In the genomic region with DNA sequence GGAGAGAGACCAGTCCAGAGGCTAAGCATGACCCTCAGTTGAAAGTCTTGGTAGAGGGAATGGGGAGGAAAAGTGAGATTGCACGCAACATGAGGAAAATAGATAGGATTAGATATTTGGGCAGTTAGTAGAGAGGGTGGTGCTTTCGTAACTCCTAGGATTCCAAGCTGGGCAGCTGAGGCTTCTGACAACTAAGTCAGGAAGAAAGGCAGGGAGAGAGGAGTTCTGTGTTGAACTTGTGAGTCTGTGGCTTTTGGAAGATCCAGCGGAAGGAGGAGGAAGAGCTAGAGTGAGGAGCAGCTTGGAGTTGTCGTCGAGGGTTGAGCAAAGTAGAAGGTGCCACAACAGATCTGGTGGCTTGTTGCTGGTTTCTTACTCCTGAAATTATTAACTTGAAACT, we compare ENCODE assay signal across 1 cellular context.
TF ChIP-seq lines count a peak whose summit lies in the region.

No MANE protein-coding gene starts in this region.

TF ChIP-seq in WTC11, 78 proteins besides CTCF, POLR2A, EP300 and RAD21 (continued from another document):
- TF ChIP-seq IRF2 (CRISPR knock-in tag; IDR thresholded peaks at IDR 0.05; ENCODE audit: borderline replicate concordance, low read depth) (no peak), GRHL2 (CRISPR knock-in tag; IDR thresholded peaks at IDR 0.05; ENCODE audit: insufficient replicate concordance, severe bottlenecking) (no peak), TEAD4 (CRISPR knock-in tag; IDR thresholded peaks at IDR 0.05) (no peak), SOX15 (CRISPR knock-in tag; IDR thresholded peaks at IDR 0.05) (no peak), CREB1 (CRISPR knock-in tag; IDR thresholded peaks at IDR 0.05) (no peak)
